In the genomic region with DNA sequence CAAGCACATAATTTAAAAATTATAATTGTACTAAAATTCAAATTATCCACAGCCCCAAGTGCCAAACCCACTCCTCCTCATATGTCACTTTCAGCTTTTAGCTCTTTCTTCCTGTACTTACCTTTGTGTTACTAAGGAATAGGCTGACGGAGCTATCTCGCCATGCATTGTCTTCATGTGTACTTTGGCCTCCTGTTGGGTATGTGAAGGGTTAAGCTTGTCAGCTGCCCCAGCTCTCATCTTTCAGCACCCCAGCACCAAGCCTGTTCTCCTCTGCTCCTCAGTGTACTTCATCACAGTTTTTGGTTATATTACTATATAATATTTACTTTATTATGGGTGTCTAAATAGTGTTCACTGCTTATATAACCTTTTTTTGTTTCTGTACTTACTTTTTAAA, we compare ENCODE assay signal across 21 cellular contexts. TPM values are rescaled to one million over a fixed set of nuclear protein-coding genes. Genes with fewer than 3 reads are reported as not detected.
DNase-seq lines count a peak whose midpoint lies in the region; ATAC-seq and TF ChIP-seq lines count a peak whose summit lies in the region.
"Had no signal": no experiment of that assay in that cellular context is flagged by ENCODE, and none has a peak within 500 bp of the region (broad histone marks: within the 10 kb centered on the region; RNA-seq: fewer than 3 reads in every experiment).

No MANE protein-coding gene starts in this region.

- H3K27me3 ChIP-seq in mesendoderm (ENCODE audit: insufficient read depth, low read length, poor library complexity) = no peaks in the 10 kb centered on the region
- H3K27me3 ChIP-seq: MG63 had no signal

- no peak overlapping the region for H4K5ac ChIP-seq in mesendoderm (ENCODE audit: low read length)

- H3K4me1 ChIP-seq in mesendoderm (ENCODE audit: control insufficient read depth, low read depth, low read length) = no peaks in the 10 kb centered on the region
- H3K4me1 ChIP-seq: A549 had no signal

- no peaks in the 10 kb centered on the region for H3K9me3 Mint-ChIP-seq in activated naive CD4-positive, alpha-beta T cell treated with anti-CD3 and anti-CD28 coated beads, Interleukin-2, amount 50 U/mL, for 24 hours
- H3K9me3 Mint-ChIP-seq in activated naive CD4-positive, alpha-beta T cell treated with anti-CD3 and anti-CD28 coated beads for 36 hours = no peaks in the 10 kb centered on the region
- H3K9me3 Mint-ChIP-seq in WTC11 = no peaks in the 10 kb centered on the region
- H3K9me3 Mint-ChIP-seq: HFFc6 had no signal

- peak; percentile 69 for ATAC-seq in WTC11
- ATAC-seq in left lobe of liver = no peak
- no peak for ATAC-seq in GM19328 (IDR thresholded peaks at IDR 0.05; ENCODE audit: unreplicated experiment)
- ATAC-seq: A549 had no signal

- H2BK120ac ChIP-seq in mesendoderm (ENCODE audit: low read depth, low read length) = no peak overlapping the region

- no peak overlapping the region for H4K8ac ChIP-seq in mesendoderm (ENCODE audit: low read depth, low read length)

- intact Hi-C loops in activated naive CD4-positive, alpha-beta T cell treated with anti-CD3 and anti-CD28 coated beads for 36 hours (cut with micrococcal nuclease) = no loop called here

- POLR2A ChIA-PET in WTC11 (lab: Charles Lee) = no interaction called here

- no peaks in the 10 kb centered on the region for H3K79me1 ChIP-seq in mesendoderm (ENCODE audit: low read length)

- H3K4me3 Mint-ChIP-seq in activated naive CD4-positive, alpha-beta T cell treated with anti-CD3 and anti-CD28 coated beads, Interleukin-2, amount 50 U/mL, for 24 hours = no peak overlapping the region
- no peak overlapping the region for H3K4me3 Mint-ChIP-seq in activated naive CD4-positive, alpha-beta T cell treated with anti-CD3 and anti-CD28 coated beads for 36 hours
- no peak overlapping the region for H3K4me3 Mint-ChIP-seq in WTC11
- H3K4me3 Mint-ChIP-seq: HFFc6 had no signal

- no peak overlapping the region for H3K56ac ChIP-seq in mesendoderm (ENCODE audit: low read length)

- peaks cover 33% of the 10 kb centered on the region for H3K36me3 Mint-ChIP-seq in activated naive CD4-positive, alpha-beta T cell treated with anti-CD3 and anti-CD28 coated beads, Interleukin-2, amount 50 U/mL, for 24 hours
- H3K36me3 Mint-ChIP-seq in activated naive CD4-positive, alpha-beta T cell treated with anti-CD3 and anti-CD28 coated beads for 36 hours (ENCODE audit: low read depth) = peaks cover 54% of the 10 kb centered on the region
- H3K36me3 Mint-ChIP-seq in WTC11 = no peaks in the 10 kb centered on the region

- no peaks in the 10 kb centered on the region for H3K27me3 Mint-ChIP-seq in activated naive CD4-positive, alpha-beta T cell treated with anti-CD3 and anti-CD28 coated beads, Interleukin-2, amount 50 U/mL, for 24 hours
- no peaks in the 10 kb centered on the region for H3K27me3 Mint-ChIP-seq in activated naive CD4-positive, alpha-beta T cell treated with anti-CD3 and anti-CD28 coated beads for 36 hours (ENCODE audit: low read depth)
- H3K27me3 Mint-ChIP-seq in WTC11 (ENCODE audit: low read depth) = no peaks in the 10 kb centered on the region

- H3K36me3 ChIP-seq in mesendoderm (ENCODE audit: control insufficient read depth, insufficient read depth, low read length) = no peaks in the 10 kb centered on the region
- H3K36me3 ChIP-seq: MG63 had no signal

- H3K4ac ChIP-seq in mesendoderm (ENCODE audit: low read depth, low read length) = no peak overlapping the region

- H2BK5ac ChIP-seq in mesendoderm (ENCODE audit: low read length) = no peak overlapping the region

- no peak for DNase-seq in activated naive CD4-positive, alpha-beta T cell treated with anti-CD3 and anti-CD28 coated beads for 36 hours
- DNase-seq in WTC11 (ENCODE audit: low spot score) = no peak
- peak; percentile 8 for DNase-seq in mesendoderm
- no peak for DNase-seq in left lobe of liver (ENCODE audit: low spot score)
- no peak for DNase-seq in DMS153 (lab: John Stamatoyannopoulos, UW)
- DNase-seq: C1 segment of cervical spinal cord; DMS53; HFFc6; IMR-90; Karpas-422; MG63; NCI-H1092; NCI-H146; NCI-H226; NCI-H524 treated with DMSO at 0.1 percent for 48 hours; NK-92 treated with Interleukin-12 subunit alpha and Interleukin-12 subunit beta, amount 100 ng/mL, for 24 hours; OCI-M1; SIG-M5 had no signal

- H3K27ac ChIP-seq in mesendoderm (ENCODE audit: low read depth, low read length) = no peak overlapping the region
- H3K27ac ChIP-seq: A549 had no signal

- TF ChIP-seq CTCF in WTC11 (IDR thresholded peaks at IDR 0.05) = no peak

- H3K4me2 ChIP-seq in mesendoderm (ENCODE audit: low read length) = no peak overlapping the region
- H3K4me2 ChIP-seq: A549 had no signal

- no peak overlapping the region for H2BK15ac ChIP-seq in mesendoderm (replicated peaks; ENCODE audit: low read depth)

- H3K23ac ChIP-seq in mesendoderm (ENCODE audit: low read length) = no peak overlapping the region

- no peaks in the 10 kb centered on the region for H3K79me2 ChIP-seq in mesendoderm (ENCODE audit: control insufficient read depth, insufficient read depth, low read length)

- H3K4me1 Mint-ChIP-seq in activated naive CD4-positive, alpha-beta T cell treated with anti-CD3 and anti-CD28 coated beads, Interleukin-2, amount 50 U/mL, for 24 hours = peaks cover 58% of the 10 kb centered on the region
- peaks cover 39% of the 10 kb centered on the region for H3K4me1 Mint-ChIP-seq in activated naive CD4-positive, alpha-beta T cell treated with anti-CD3 and anti-CD28 coated beads for 36 hours (ENCODE audit: low read depth)
- peaks cover 17% of the 10 kb centered on the region for H3K4me1 Mint-ChIP-seq in WTC11

- H3K9ac ChIP-seq in mesendoderm (ENCODE audit: low read length) = no peak overlapping the region

- H2AK5ac ChIP-seq in mesendoderm (ENCODE audit: low read length) = no peak overlapping the region

- peak overlapping the region; percentile 71 for H3K27ac Mint-ChIP-seq in activated naive CD4-positive, alpha-beta T cell treated with anti-CD3 and anti-CD28 coated beads, Interleukin-2, amount 50 U/mL, for 24 hours
- H3K27ac Mint-ChIP-seq in activated naive CD4-positive, alpha-beta T cell treated with anti-CD3 and anti-CD28 coated beads for 36 hours = no peak overlapping the region
- H3K27ac Mint-ChIP-seq in WTC11 = no peak overlapping the region
- H3K27ac Mint-ChIP-seq: HFFc6 had no signal

- no peak overlapping the region for H3K4me3 ChIP-seq in mesendoderm (ENCODE audit: low read length)
- H3K4me3 ChIP-seq: A549, MG63 had no signal

- H3K18ac ChIP-seq in mesendoderm (ENCODE audit: low read length) = no peak overlapping the region

- CTCF ChIA-PET in activated naive CD4-positive, alpha-beta T cell treated with anti-CD3 and anti-CD28 coated beads for 36 hours (lab: Charles Lee) = interaction anchor here (0.8 kb wide), 1 partner anchor 50 kb away, joined by 4 read pairs; no protein-coding TSS in a partner anchor
- CTCF ChIA-PET in WTC11 (lab: Charles Lee) = interaction anchor here (0.6 to 1.0 kb wide), 3 partner anchors 47 to 361 kb away, joined by 3 to 4 read pairs (median 3); a partner anchor contains a TSS

- no CpG with 5 or more reads among the region's 2 CpGs for WGBS in mesendoderm (ENCODE audit: extremely low coverage, insufficient coverage, low lambda C conversion rate)

TF ChIP-seq in WTC11, 78 proteins besides CTCF, POLR2A, EP300 and RAD21:
- TF ChIP-seq, protein P1, sequence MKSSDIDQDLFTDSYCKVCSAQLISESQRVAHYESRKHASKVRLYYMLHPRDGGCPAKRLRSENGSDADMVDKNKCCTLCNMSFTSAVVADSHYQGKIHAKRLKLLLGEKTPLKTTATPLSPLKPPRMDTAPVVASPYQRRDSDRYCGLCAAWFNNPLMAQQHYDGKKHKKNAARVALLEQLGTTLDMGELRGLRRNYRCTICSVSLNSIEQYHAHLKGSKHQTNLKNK (CRISPR knock-in tag; IDR thresholded peaks at IDR 0.05) = no peak
- no peak for TF ChIP-seq FOXJ3 (CRISPR knock-in tag; IDR thresholded peaks at IDR 0.05; ENCODE audit: borderline replicate concordance)
- TF ChIP-seq NFATC4 (CRISPR knock-in tag; IDR thresholded peaks at IDR 0.05) = no peak

RNA-seq across cellular contexts. Expression of a gene that starts 46.2 kb away (rescaled TPM):
- 100 to 1,000 TPM; 102 to 104 TPM for total RNA-seq in activated naive CD4-positive, alpha-beta T cell treated with anti-CD3 and anti-CD28 coated beads for 36 hours
- total RNA-seq in WTC11 (2021) = 15.0 to 17.8 TPM (median 16.1 TPM) in 3 replicates
- 16.5 TPM for polyA plus RNA-seq in mesendoderm (2013, experiment 1 of 2)
- 17.2 TPM for polyA plus RNA-seq in mesendoderm (2013, experiment 2 of 2)
- 25.7 TPM for total RNA-seq in left lobe of liver

RNA-seq across cellular contexts. Expression of a gene that starts 46.5 kb away (rescaled TPM):
- 10 to 100 TPM; 20.6 to 22.6 TPM for total RNA-seq in activated naive CD4-positive, alpha-beta T cell treated with anti-CD3 and anti-CD28 coated beads for 36 hours
- total RNA-seq in WTC11 (2021) = 10.5 to 14.5 TPM (median 13.3 TPM) in 3 replicates
- polyA plus RNA-seq in mesendoderm (2013, experiment 1 of 2) = 7.8 TPM
- polyA plus RNA-seq in mesendoderm (2013, experiment 2 of 2) = 7.5 TPM
- 32.9 TPM for total RNA-seq in left lobe of liver
